Comparison of ENCODE assay signal across 8 cellular contexts in the genomic region with DNA sequence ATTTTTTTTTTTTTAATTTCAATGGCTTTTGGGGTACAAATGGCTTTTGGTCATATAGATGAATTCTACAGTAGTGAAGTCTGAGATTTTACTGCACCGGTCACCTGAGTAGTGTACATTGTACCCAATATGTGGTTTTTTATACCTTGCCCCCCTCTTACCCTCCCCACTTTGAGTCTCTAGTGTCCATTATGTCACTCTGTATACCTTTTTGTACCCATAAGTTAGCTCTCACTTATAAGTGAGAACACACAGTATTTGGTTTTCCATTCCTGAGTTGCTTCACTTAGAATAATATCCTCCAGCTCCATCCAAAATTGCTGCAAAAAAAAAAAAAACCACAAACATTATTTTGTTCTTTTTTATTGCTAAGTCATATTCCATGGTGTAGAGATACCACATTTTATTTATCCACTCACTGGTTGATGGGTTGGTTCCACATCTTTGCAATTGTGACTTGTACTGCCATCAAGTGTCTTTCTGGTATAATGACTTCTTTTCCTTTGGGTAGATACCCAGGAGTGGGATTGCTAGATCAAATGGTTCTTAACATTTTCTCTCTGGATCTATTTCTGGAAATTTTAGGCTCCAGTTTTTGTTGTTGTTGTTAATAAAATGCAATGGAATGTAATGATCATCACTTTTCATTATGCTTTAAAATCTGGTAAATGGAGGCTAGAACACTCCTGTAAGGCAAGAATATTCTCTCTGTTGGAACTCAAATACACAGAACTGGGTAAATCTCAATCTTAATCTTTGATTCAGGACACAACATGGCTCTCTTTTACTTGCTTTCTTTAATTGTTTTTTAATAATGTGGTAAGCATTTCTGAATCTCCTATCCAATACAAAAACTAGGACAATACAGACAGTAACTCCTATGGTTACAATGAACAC. TPM values are rescaled to one million over a fixed set of nuclear protein-coding genes. Genes with fewer than 3 reads are reported as not detected.
A peak's percentile ranks its signal among the peaks of the same experiment; 100 is the strongest.
DNase-seq lines count a peak whose midpoint lies in the region; ATAC-seq and TF ChIP-seq lines count a peak whose summit lies in the region.

No MANE protein-coding gene starts in this region.

- TF ChIP-seq CTCF in foreskin keratinocyte (conservative IDR thresholded peaks at IDR 0.05): peak; percentile 47
- TF ChIP-seq CTCF in transverse colon (IDR thresholded peaks at IDR 0.05): peak in 4 of 5 experiments; percentile 15 to 31 (median 20)
- TF ChIP-seq CTCF in colonic mucosa (IDR thresholded peaks at IDR 0.05): no peak

- H3K27ac ChIP-seq in foreskin keratinocyte (no peak overlapping the region), transverse colon (peak overlapping the region; percentile 100), colonic mucosa (no peak overlapping the region)

- intact Hi-C loops in transverse colon (cut with DNase I; ENCODE audit: low total_unique reads): no loop called here
- intact Hi-C loops in colonic mucosa (cut with DNase I): no loop called here

- no peaks in the 10 kb centered on the region for H3K9me3 ChIP-seq in transverse colon
- no peaks in the 10 kb centered on the region for H3K9me3 ChIP-seq in colonic mucosa

- 94 to 100% methylated on average over 1 of the region's 1 CpG for WGBS in transverse colon (ENCODE audit: low coverage in 1 of 2), 2 donors

- no peaks in the 10 kb centered on the region for H3K4me1 ChIP-seq in foreskin keratinocyte
- peaks cover 24 to 93% (median 45%) of the 10 kb centered on the region in 4 donors for H3K4me1 ChIP-seq in transverse colon
- peaks cover 5% of the 10 kb centered on the region for H3K4me1 ChIP-seq in colonic mucosa

- TF ChIP-seq POLR2A in transverse colon (IDR thresholded peaks at IDR 0.05): no peak

- H3K27me3 ChIP-seq in foreskin keratinocyte: no peaks in the 10 kb centered on the region
- no peaks in the 10 kb centered on the region for H3K27me3 ChIP-seq in transverse colon
- H3K27me3 ChIP-seq in colonic mucosa: no peaks in the 10 kb centered on the region

- H3K4me3 ChIP-seq in transverse colon: no peak overlapping the region
- no peak overlapping the region for H3K4me3 ChIP-seq in colonic mucosa

- H3K36me3 ChIP-seq in transverse colon (peaks cover 0 to 36% (median 14%) of the 10 kb centered on the region in 4 donors), colonic mucosa (peaks cover 4% of the 10 kb centered on the region)

- no peak for TF ChIP-seq EP300 in transverse colon (IDR thresholded peaks at IDR 0.05; ENCODE audit: low read depth)

- no peak for ATAC-seq in foreskin keratinocyte

- in situ Hi-C loops in transverse colon (cut with MboI; ENCODE audit: low pct_ligation_motif_present in 1 of 4, low pct_unique_long_range_greater_than_20kb in 1 of 4, low sequenced_read_pairs in 3 of 4): no loop called here

- no peak overlapping the region for H3K9ac ChIP-seq in colonic mucosa (ENCODE audit: low read depth in 2 of 2, low read length in 2 of 2)

- DNase-seq in CD1c-positive myeloid dendritic cell (ENCODE audit: extremely low spot score): peak; percentile 59
- peak; percentile 42 for DNase-seq in HCEC 1CT
- peak; percentile 61 for DNase-seq in SW480 (ENCODE audit: low spot score)
- DNase-seq in foreskin keratinocyte: peak in 1 of 2 donors; percentile 19
- peak; percentile 3 for DNase-seq in transverse colon
- DNase-seq in GM19240 (ENCODE audit: insufficient read length, low spot score): no peak
- no peak for DNase-seq in ecto neural progenitor cell (ENCODE audit: low spot score)
- no peak for DNase-seq in colonic mucosa

RNA-seq across cellular contexts. Expression of a gene that starts 10.3 kb away (rescaled TPM):
- total RNA-seq in foreskin keratinocyte (66.8 and 83.1 TPM in 2 replicates), transverse colon (100 to 1,000 TPM; 370 to 782 (median 680) TPM), colonic mucosa (100 to 1,000 TPM; 269 to 502 TPM)
- polyA plus RNA-seq in foreskin keratinocyte: 100 and 119 TPM in 2 replicates

RNA-seq across cellular contexts. Expression of a gene that starts 46.5 kb away (rescaled TPM):
- total RNA-seq in foreskin keratinocyte: 26.3 and 29.7 TPM in 2 replicates
- 16.0 and 17.0 TPM in 2 replicates for polyA plus RNA-seq in foreskin keratinocyte
- 100 to 1,000 TPM in 3 of 4 donors, 10 to 100 TPM in 1; 64.3 to 164 (median 128) TPM for total RNA-seq in transverse colon
- total RNA-seq in colonic mucosa: 10 to 100 TPM; 30.7 to 43.9 TPM

RNA-seq across cellular contexts. Expression of a gene that starts 50.5 kb away (rescaled TPM):
- 0.25 and 0.58 TPM in 2 replicates for total RNA-seq in foreskin keratinocyte
- polyA plus RNA-seq in foreskin keratinocyte: 0.16 and 0.17 TPM in 2 replicates
- 1 to 10 TPM; 2.2 to 5.6 (median 5.2) TPM for total RNA-seq in transverse colon
- 1 to 10 TPM; 4.4 to 6.9 TPM for total RNA-seq in colonic mucosa

Comparison
In these comparisons a context has a peak if more than half of its experiments do, and no peak if none do; other contexts are left out.
1. DNase-seq: peak in CD1c-positive myeloid dendritic cell (single experiment), HCEC 1CT (single experiment), SW480 (single experiment) and transverse colon (single experiment); none in GM19240 (single experiment), ecto neural progenitor cell (single experiment) and colonic mucosa (single experiment).
2. H3K27ac ChIP-seq: peak in transverse colon (4 of 4); none in foreskin keratinocyte (single experiment) and colonic mucosa (single experiment).